Comparison of ENCODE assay signal across 7 cellular contexts in genomic region chr5:52786937-52787599, GRCh38. TPM values are rescaled to one million over a fixed set of nuclear protein-coding genes. Genes with fewer than 3 reads are reported as not detected.
A peak's percentile ranks its signal among the peaks of the same experiment; 100 is the strongest.
DNase-seq lines count a peak whose midpoint lies in the region; ATAC-seq and TF ChIP-seq lines count a peak whose summit lies in the region.

No MANE protein-coding gene starts in this region.

- no peak overlapping the region for H3K4me2 ChIP-seq in neural cell (ENCODE audit: low read length)

- H3K9ac ChIP-seq in neural cell (ENCODE audit: low read length), result no peak overlapping the region

- DNase-seq in epithelial cell of prostate (ENCODE audit: low read depth, low spot score), result peak; percentile 12
- no peak for DNase-seq in GOT3 (lab: John Stamatoyannopoulos, UW)
- no peak for DNase-seq in AG08395 (ENCODE audit: low spot score)

- H3K27ac ChIP-seq in VCaP, result peak overlapping the region; percentile 76
- H3K27ac ChIP-seq in epithelial cell of prostate, result peak overlapping the region; percentile 58
- H3K27ac ChIP-seq in neural cell (ENCODE audit: low read length), result no peak overlapping the region

- no peak for TF ChIP-seq EP300 in neural cell (conservative IDR thresholded peaks at IDR 0.05; ENCODE audit: poor library complexity, severe bottlenecking)

- no peaks in the 10 kb centered on the region for H3K9me2 ChIP-seq in neural cell (ENCODE audit: insufficient read depth, low read length)

- TF ChIP-seq CTCF in GM12875 (IDR thresholded peaks at IDR 0.05; ENCODE audit: borderline replicate concordance, insufficient read depth, low read depth, low read length), result peak; percentile 20; the same call in 1 of the 2 replicates
- TF ChIP-seq CTCF in VCaP (conservative IDR thresholded peaks at IDR 0.05), result peak; percentile 59
- no peak for TF ChIP-seq CTCF in neural cell (IDR thresholded peaks at IDR 0.05; ENCODE audit: poor library complexity, severe bottlenecking)

- H3F3A ChIP-seq in neural cell (ENCODE audit: insufficient read depth, low read length, poor library complexity, severe bottlenecking), result no peaks in the 10 kb centered on the region

- no peaks in the 10 kb centered on the region for H3K36me3 ChIP-seq in neural cell (ENCODE audit: insufficient read depth, low read length)

- H3K79me2 ChIP-seq in neural cell (replicated peaks; ENCODE audit: insufficient read depth, low read length), result no peaks in the 10 kb centered on the region

- H3K9me3 ChIP-seq in neural cell (ENCODE audit: low read length), result no peaks in the 10 kb centered on the region

- H3K4me3 ChIP-seq in GM12875 (ENCODE audit: low read depth, low read length), result peak overlapping the region; percentile 61
- H3K4me3 ChIP-seq in neural cell (ENCODE audit: low read length), result peak overlapping the region; percentile 69

- H3K27me3 ChIP-seq in neural cell (ENCODE audit: insufficient read depth, low read depth, low read length), result peaks cover 33% of the 10 kb centered on the region

- TF ChIP-seq RAD21 in neural cell (conservative IDR thresholded peaks at IDR 0.05), result no peak

- H2AFZ ChIP-seq in neural cell (ENCODE audit: low read depth, low read length), result no peak overlapping the region

- ATAC-seq in HG02885 (IDR thresholded peaks at IDR 0.05; ENCODE audit: poor library complexity, unreplicated experiment), result peak; percentile 46

- no peaks in the 10 kb centered on the region for H4K20me1 ChIP-seq in neural cell (ENCODE audit: insufficient read depth)

TF ChIP-seq in neural cell, 6 proteins besides CTCF, POLR2A, EP300 and RAD21:
- TF ChIP-seq EZH2 (IDR thresholded peaks at IDR 0.05; ENCODE audit: borderline replicate concordance, insufficient read depth, low read length, poor library complexity, severe bottlenecking) (no peak), MXI1 (conservative IDR thresholded peaks at IDR 0.05; ENCODE audit: poor library complexity, severe bottlenecking) (no peak), POLR2AphosphoS5 (IDR thresholded peaks at IDR 0.05) (no peak), TAF1 (IDR thresholded peaks at IDR 0.05; ENCODE audit: low read depth) (no peak), REST (IDR thresholded peaks at IDR 0.05; ENCODE audit: borderline replicate concordance) (no peak), SMC3 (conservative IDR thresholded peaks at IDR 0.05; ENCODE audit: poor library complexity) (no peak)

RNA-seq across cellular contexts. Expression of gene ITGA1, which starts 0.6 kb away (rescaled TPM):
- 0.10 and 0.15 TPM in 2 replicates for polyA plus RNA-seq in neural cell
- polyA minus RNA-seq in neural cell, result 0.23 and 0.24 TPM in 2 replicates

RNA-seq across cellular contexts. Expression of gene PELO, which starts 0.6 kb away (rescaled TPM):
- polyA plus RNA-seq in neural cell, result 10.5 and 14.7 TPM in 2 replicates
- polyA minus RNA-seq in neural cell, result 24.1 and 25.7 TPM in 2 replicates
